ENCODE assay signal across 8 cellular contexts in genomic region chr19:7522072-7522922, GRCh38. TPM values are rescaled to one million over a fixed set of nuclear protein-coding genes. Genes with fewer than 3 reads are reported as not detected.
A peak's percentile ranks its signal among the peaks of the same experiment; 100 is the strongest.
DNase-seq lines count a peak whose midpoint lies in the region; ATAC-seq and TF ChIP-seq lines count a peak whose summit lies in the region.

Gene MCOLN1, plus strand, starts transcription at chr19:7522624. Its CDS starts 127 bp downstream, at chr19:7522751.

- peak within 1 kb of the TSS; percentile 74 for H3K4me3 ChIP-seq in choroid plexus epithelial cell (ENCODE audit: low read depth, low read length)

- H3K27ac ChIP-seq in layer of hippocampus (ENCODE audit: low read depth, low read length), result peak within 1 kb of the TSS; percentile 90

- no peaks in the 10 kb centered on the region for H3K27me3 ChIP-seq in layer of hippocampus (ENCODE audit: control insufficient read depth, insufficient read depth, low read length)

- POLR2A ChIA-PET in activated CD4-positive, alpha-beta T cell treated with anti-CD3 and anti-CD28 coated beads for 36 hours (lab: Charles Lee), result interaction anchor here (1.0 kb wide), 1 partner anchor 17 kb away, joined by 3 read pairs; no protein-coding TSS in a partner anchor

- TF ChIP-seq POLR2A in GM19193 (IDR thresholded peaks at IDR 0.05; ENCODE audit: extremely low read depth, insufficient read depth, insufficient read length), result peak; percentile 67

- CTCF ChIA-PET in activated CD4-positive, alpha-beta T cell treated with anti-CD3 and anti-CD28 coated beads for 36 hours (lab: Charles Lee), result interaction anchor here (0.5 to 1.5 kb wide), 9 partner anchors 9 to 354 kb away, joined by 3 to 7 read pairs (median 4); partner anchors contain the start of gene PNPLA6

- H3K4me1 Mint-ChIP-seq in activated CD4-positive, alpha-beta T cell treated with anti-CD3 and anti-CD28 coated beads for 36 hours, result peaks cover 11% of the 10 kb centered on the region

- H3K36me3 Mint-ChIP-seq in activated CD4-positive, alpha-beta T cell treated with anti-CD3 and anti-CD28 coated beads for 36 hours (ENCODE audit: low read depth), result peaks cover 2% of the 10 kb centered on the region

- H3K27ac Mint-ChIP-seq in activated CD4-positive, alpha-beta T cell treated with anti-CD3 and anti-CD28 coated beads for 36 hours, result peak within 1 kb of the TSS; percentile 76

- TF ChIP-seq CTCF in choroid plexus epithelial cell (conservative IDR thresholded peaks at IDR 0.05; ENCODE audit: low read depth, low read length), result no peak

- H3K9me3 Mint-ChIP-seq in activated CD4-positive, alpha-beta T cell treated with anti-CD3 and anti-CD28 coated beads for 36 hours (ENCODE audit: low read depth), result no peaks in the 10 kb centered on the region

- intact Hi-C loops in activated CD4-positive, alpha-beta T cell treated with anti-CD3 and anti-CD28 coated beads for 36 hours (cut with DNase I, micrococcal nuclease), result loop anchor here (1.0 kb wide), 8 partner anchors 12 to 1097 kb away; partner anchors contain the start of genes PET100 (in 1 of the 2), PEX11G (in 1 of the 2) and XAB2 (in 1 of the 2)

- DNase-seq in AG20443 (ENCODE audit: low spot score) (peak; percentile 100), NCI-H510A treated with DMSO at 0.1 percent for 48 hours (lab: John Stamatoyannopoulos, UW) (peak; percentile 92), choroid plexus epithelial cell (ENCODE audit: low read depth) (peak; percentile 98)
- peak; percentile 100 for DNase-seq in activated CD4-positive, alpha-beta T cell treated with anti-CD3 and anti-CD28 coated beads for 36 hours
- peak; percentile 99 to 100 for DNase-seq in stimulated activated CD4-positive, alpha-beta T cell treated with anti-CD3 and anti-CD28 coated beads, Interleukin-1b, Interleukin-23, amount 100 ng/mL, for 4 hours (ENCODE audit: low read depth in 2 of 2)

- H3K27me3 Mint-ChIP-seq in activated CD4-positive, alpha-beta T cell treated with anti-CD3 and anti-CD28 coated beads for 36 hours, result no peaks in the 10 kb centered on the region

- peak within 1 kb of the TSS; percentile 61 for H3K4me3 Mint-ChIP-seq in activated CD4-positive, alpha-beta T cell treated with anti-CD3 and anti-CD28 coated beads for 36 hours

- peak; percentile 81 for ATAC-seq in HG03439 (IDR thresholded peaks at IDR 0.05; ENCODE audit: unreplicated experiment)
- ATAC-seq in activated CD4-positive, alpha-beta T cell treated with anti-CD3 and anti-CD28 coated beads for 36 hours, result peak; percentile 96

RNA-seq across cellular contexts. Expression of gene MCOLN1, which starts in this region (rescaled TPM):
- total RNA-seq in activated CD4-positive, alpha-beta T cell treated with anti-CD3 and anti-CD28 coated beads for 36 hours, result 1 to 10 TPM; 6.7 to 7.7 TPM

Comparison
In these comparisons a context has a peak if more than half of its experiments do, and no peak if none do; other contexts are left out.
1. Peak in every context shown above with its lines: DNase-seq, ATAC-seq, H3K4me3 ChIP-seq and H3K27ac ChIP-seq.